ENCODE assay signal across 21 cellular contexts in the genomic region with DNA sequence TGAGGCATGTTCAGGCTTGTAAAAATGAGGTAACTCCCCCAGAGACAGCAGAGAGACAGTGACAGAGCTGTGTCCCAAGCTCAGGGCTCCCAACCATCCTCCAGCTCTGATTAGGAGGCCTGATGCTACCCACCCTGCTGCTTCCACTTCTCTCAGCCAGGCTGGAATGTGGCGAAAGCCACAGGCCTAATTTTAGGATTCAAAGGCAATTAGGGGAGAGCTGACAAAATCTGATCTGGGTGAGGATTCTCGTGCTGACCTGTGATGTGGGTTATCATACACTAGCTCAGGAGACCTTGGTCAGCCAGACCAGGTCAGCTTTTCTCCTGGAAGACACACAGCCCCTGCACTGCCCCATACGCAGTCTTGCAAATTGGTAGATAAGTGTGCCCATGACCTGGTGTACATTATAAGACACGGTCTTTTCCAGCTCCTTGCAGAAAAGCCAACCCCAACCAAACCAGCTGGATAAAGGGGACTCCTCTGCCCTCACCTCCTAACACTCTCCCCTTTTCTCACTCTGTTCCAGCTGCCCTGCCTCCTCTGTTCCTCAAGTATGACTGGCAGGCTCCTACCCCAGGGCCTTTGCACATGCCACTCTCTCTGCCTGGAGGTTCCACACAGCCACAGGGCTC.
"Had no signal": no experiment of that assay in that cellular context is flagged by ENCODE, and none has a peak within 500 bp of the region (broad histone marks: within the 10 kb centered on the region; RNA-seq: fewer than 3 reads in every experiment).

No MANE protein-coding gene starts in this region.

- DNase-seq: cortex of kidney; effector memory CD8-positive, alpha-beta T cell; kidney; mucosa of descending colon; naive B cell; nucleus accumbens; ovary; posterior cingulate gyrus; psoas muscle; right cardiac atrium; small intestine; stimulated activated CD4-positive, alpha-beta T cell treated with anti-CD3 and anti-CD28 coated beads, Interleukin-15, amount 100 ng/mL, for 24 hours; stimulated activated CD4-positive, alpha-beta T cell treated with anti-CD3 and anti-CD28 coated beads, Interleukin-2, amount 100 ng/mL, for 48 hours; stimulated activated naive B cell treated with anti-CD40 and anti-IgM and Interleukin-4, amounts not matched to agents 10 μg/mL and 1 μg/mL and 100 μg/mL, for 72 hours; upper lobe of right lung; uterus had no signal

- H3K36me3 Mint-ChIP-seq: memory B cell; mesothelial cell of epicardium; natural killer cell treated with Interleukin-12 subunit alpha and Interleukin-12 subunit beta and Interleukin-15 and Interleukin-18, amount 100 ng/mL, for 72 hours; stimulated activated naive B cell treated with anti-CD40 and anti-IgM and Interleukin-4, amounts not matched to agents 10 μg/mL and 1 μg/mL and 100 μg/mL, for 72 hours had no signal

- H3K9me3 Mint-ChIP-seq: effector memory CD8-positive, alpha-beta T cell; memory B cell; mesothelial cell of epicardium; natural killer cell treated with Interleukin-12 subunit alpha and Interleukin-12 subunit beta and Interleukin-15 and Interleukin-18, amount 100 ng/mL, for 72 hours; stimulated activated naive CD8-positive, alpha-beta T cell treated with anti-CD3 and anti-CD28 coated beads, Interleukin-15, Interleukin-2, amounts not matched to agents 100 ng/mL and 50 ng/mL, for 24 hours had no signal

- H3K27ac Mint-ChIP-seq: effector memory CD8-positive, alpha-beta T cell; memory B cell; mesothelial cell of epicardium; naive B cell; natural killer cell treated with Interleukin-12 subunit alpha and Interleukin-12 subunit beta and Interleukin-15 and Interleukin-18, amount 100 ng/mL, for 72 hours; stimulated activated naive B cell treated with anti-CD40 and anti-IgM and Interleukin-4, amounts not matched to agents 10 μg/mL and 1 μg/mL and 100 μg/mL, for 72 hours; stimulated activated naive CD8-positive, alpha-beta T cell treated with anti-CD3 and anti-CD28 coated beads, Interleukin-15, Interleukin-2, amounts not matched to agents 100 ng/mL and 50 ng/mL, for 24 hours had no signal

- ATAC-seq: effector memory CD8-positive, alpha-beta T cell; left lobe of liver; mucosa of descending colon; psoas muscle; stimulated activated naive B cell treated with anti-CD40 and anti-IgM and Interleukin-4, amounts not matched to agents 10 μg/mL and 1 μg/mL and 100 μg/mL, for 72 hours; upper lobe of right lung had no signal

- H3K4me1 Mint-ChIP-seq: memory B cell; mesothelial cell of epicardium; naive B cell; stimulated activated naive B cell treated with anti-CD40 and anti-IgM and Interleukin-4, amounts not matched to agents 10 μg/mL and 1 μg/mL and 100 μg/mL, for 72 hours had no signal

- H3K27me3 Mint-ChIP-seq: memory B cell; natural killer cell treated with Interleukin-12 subunit alpha and Interleukin-12 subunit beta and Interleukin-15 and Interleukin-18, amount 100 ng/mL, for 72 hours; stimulated activated naive B cell treated with anti-CD40 and anti-IgM and Interleukin-4, amounts not matched to agents 10 μg/mL and 1 μg/mL and 100 μg/mL, for 72 hours had no signal

- H3K4me3 Mint-ChIP-seq: effector memory CD8-positive, alpha-beta T cell; memory B cell; mesothelial cell of epicardium; naive B cell; natural killer cell treated with Interleukin-12 subunit alpha and Interleukin-12 subunit beta and Interleukin-15 and Interleukin-18, amount 100 ng/mL, for 72 hours; stimulated activated naive B cell treated with anti-CD40 and anti-IgM and Interleukin-4, amounts not matched to agents 10 μg/mL and 1 μg/mL and 100 μg/mL, for 72 hours; stimulated activated naive CD8-positive, alpha-beta T cell treated with anti-CD3 and anti-CD28 coated beads, Interleukin-15, Interleukin-2, amounts not matched to agents 100 ng/mL and 50 ng/mL, for 24 hours had no signal
